ENCODE assay signal across 8 cellular contexts in genomic region chr2:240983361-240983995, GRCh38. TPM values are rescaled to one million over a fixed set of nuclear protein-coding genes. Genes with fewer than 3 reads are reported as not detected.
DNase-seq lines count a peak whose midpoint lies in the region; ATAC-seq, FAIRE-seq and TF ChIP-seq lines count a peak whose summit lies in the region.

No MANE protein-coding gene starts in this region.

- in situ Hi-C loops in brain microvascular endothelial cell (cut with HindIII; ENCODE audit: low pct_ligation_motif_present, low sequenced_read_pairs): no loop called here
- in situ Hi-C loops in HepG2 (cut with HindIII; ENCODE audit: extremely low pct_ligation_motif_present, low pct_unique_long_range_greater_than_20kb): no loop called here

- H3K9me2 ChIP-seq in OCI-LY1 (ENCODE audit: low read depth, low read length): no peaks in the 10 kb centered on the region

- no TSS peak for BruUV-seq in HepG2 (replicated peaks; lab: Mats Ljungman, UMichigan)

- FAIRE-seq in HepG2 (lab: Jason Lieb, UNC): no peak

- TF ChIP-seq EP300 in HepG2 (IDR thresholded peaks at IDR 0.05; ENCODE audit: low read depth in 2 of 2, low read length in 2 of 2) (no peak), HepG2 (CRISPR knock-in tag; IDR thresholded peaks at IDR 0.05; ENCODE audit: borderline replicate concordance) (no peak)

- DNase-seq in activated CD4-positive, alpha-beta T cell treated with anti-CD3 and anti-CD28 coated beads for 36 hours: peak; percentile 63
- DNase-seq in activated CD4-positive, alpha-beta T cell treated with anti-CD3 and anti-CD28 coated beads, Interleukin-2, amount 50 U/mL, for 4 hours: no peak
- DNase-seq in brain microvascular endothelial cell (no peak), HepG2 (ENCODE audit: low spot score) (no peak), upper lobe of right lung (peak; percentile 81), amniotic stem cell (lab: John Stamatoyannopoulos, UW) (no peak), coronary artery (ENCODE audit: low spot score) (no peak)

- no peaks in the 10 kb centered on the region for H3K4me1 Mint-ChIP-seq in activated CD4-positive, alpha-beta T cell treated with anti-CD3 and anti-CD28 coated beads for 36 hours

- no peak overlapping the region for H3K27ac ChIP-seq in OCI-LY1 (ENCODE audit: low read depth, low read length, poor library complexity, severe bottlenecking)
- no peak overlapping the region for H3K27ac ChIP-seq in brain microvascular endothelial cell
- H3K27ac ChIP-seq in HepG2 (ENCODE audit: extremely low read length, insufficient read depth, low read length): no peak overlapping the region
- no peak overlapping the region for H3K27ac ChIP-seq in upper lobe of right lung
- H3K27ac ChIP-seq in coronary artery: no peak overlapping the region

- POLR2A ChIA-PET in activated CD4-positive, alpha-beta T cell treated with anti-CD3 and anti-CD28 coated beads for 36 hours (lab: Charles Lee): no interaction called here
- POLR2A ChIA-PET in HepG2 (lab: Yijun Ruan, JAX): interaction anchor here (1.0 kb wide), 2 partner anchors 16 to 17 kb away, joined by 3 to 5 read pairs; no protein-coding TSS in a partner anchor

- no peaks in the 10 kb centered on the region for H3K36me3 Mint-ChIP-seq in activated CD4-positive, alpha-beta T cell treated with anti-CD3 and anti-CD28 coated beads for 36 hours (ENCODE audit: low read depth)

- H4K20me1 ChIP-seq in OCI-LY1 (ENCODE audit: insufficient read depth, low read length): no peaks in the 10 kb centered on the region
- H4K20me1 ChIP-seq in HepG2 (ENCODE audit: insufficient read depth, low read length): no peaks in the 10 kb centered on the region

- TF ChIP-seq CTCF in OCI-LY1 (IDR thresholded peaks at IDR 0.05; ENCODE audit: low read length): peak; percentile 51
- peak; percentile 46 for TF ChIP-seq CTCF in brain microvascular endothelial cell (IDR thresholded peaks at IDR 0.05; ENCODE audit: low read depth, low read length, missing control alignments)
- no peak for TF ChIP-seq CTCF in HepG2 (CRISPR knock-in tag; IDR thresholded peaks at IDR 0.05)
- peak; percentile 60 for TF ChIP-seq CTCF in upper lobe of right lung (IDR thresholded peaks at IDR 0.05)
- no peak for TF ChIP-seq CTCF in coronary artery (IDR thresholded peaks at IDR 0.05)

- H3K9me3 ChIP-seq in OCI-LY1 (ENCODE audit: low read length) (no peaks in the 10 kb centered on the region), HepG2 (ENCODE audit: low read length) (no peaks in the 10 kb centered on the region), upper lobe of right lung (no peaks in the 10 kb centered on the region)

- H3K79me2 ChIP-seq in OCI-LY1 (ENCODE audit: insufficient read depth, low read length) (no peaks in the 10 kb centered on the region), HepG2 (ENCODE audit: insufficient read depth, low read length) (no peaks in the 10 kb centered on the region)

- no peak overlapping the region for H3K27ac Mint-ChIP-seq in activated CD4-positive, alpha-beta T cell treated with anti-CD3 and anti-CD28 coated beads for 36 hours

- no peak for TF ChIP-seq POLR2A in HepG2 (IDR thresholded peaks at IDR 0.05; ENCODE audit: insufficient read depth in 1 of 2, low read depth in 2 of 2, low read length in 2 of 2)

- H3F3A ChIP-seq in OCI-LY1 (ENCODE audit: insufficient read depth, low read length): no peaks in the 10 kb centered on the region

- WGBS in HepG2 (ENCODE audit: low lambda C conversion rate): 82% methylated on average over 44 of the region's 45 CpGs

- peaks cover 5% of the 10 kb centered on the region for H3K4me1 ChIP-seq in OCI-LY1 (ENCODE audit: insufficient read depth, low read length, severe bottlenecking)
- peaks cover 34% of the 10 kb centered on the region for H3K4me1 ChIP-seq in HepG2 (ENCODE audit: insufficient read depth, low read length)
- peaks cover 23% of the 10 kb centered on the region for H3K4me1 ChIP-seq in upper lobe of right lung

- peak; percentile 80 for ATAC-seq in activated CD4-positive, alpha-beta T cell treated with anti-CD3 and anti-CD28 coated beads for 36 hours
- ATAC-seq in HepG2 (no peak), upper lobe of right lung (peak; percentile 84)

- no peak overlapping the region for H3K9ac ChIP-seq in OCI-LY1 (ENCODE audit: low read length)
- H3K9ac ChIP-seq in HepG2 (ENCODE audit: insufficient read depth, low read depth, low read length): no peak overlapping the region

- H3K36me3 ChIP-seq in OCI-LY1 (ENCODE audit: insufficient read depth, low read length): no peaks in the 10 kb centered on the region
- no peaks in the 10 kb centered on the region for H3K36me3 ChIP-seq in brain microvascular endothelial cell (replicated peaks)
- no peaks in the 10 kb centered on the region for H3K36me3 ChIP-seq in HepG2 (replicated peaks in 1 of 2; ENCODE audit: control insufficient read depth in 1 of 2, insufficient read depth in 2 of 2, low read length in 2 of 2)
- no peaks in the 10 kb centered on the region for H3K36me3 ChIP-seq in upper lobe of right lung

- H3K27me3 Mint-ChIP-seq in activated CD4-positive, alpha-beta T cell treated with anti-CD3 and anti-CD28 coated beads for 36 hours: peaks cover 4% of the 10 kb centered on the region

- H3K4me3 ChIP-seq in OCI-LY1 (ENCODE audit: low read depth, low read length, poor library complexity, severe bottlenecking): no peak overlapping the region
- no peak overlapping the region for H3K4me3 ChIP-seq in brain microvascular endothelial cell (ENCODE audit: low read depth, low read length)
- H3K4me3 ChIP-seq in HepG2 (replicated peaks in 1 of 3; ENCODE audit: insufficient read depth in 1 of 3, low read depth in 2 of 3, low read length in 3 of 3): no peak overlapping the region
- H3K4me3 ChIP-seq in upper lobe of right lung: no peak overlapping the region
- H3K4me3 ChIP-seq in coronary artery: no peak overlapping the region

- H3K27me3 ChIP-seq in OCI-LY1 (ENCODE audit: insufficient read depth, low read length): no peaks in the 10 kb centered on the region
- H3K27me3 ChIP-seq in brain microvascular endothelial cell (replicated peaks): peaks cover 10% of the 10 kb centered on the region
- H3K27me3 ChIP-seq in HepG2 (ENCODE audit: control insufficient read depth in 1 of 2, insufficient read depth in 2 of 2, low read length in 2 of 2): peaks cover 8 to 32% of the 10 kb centered on the region in 2 experiments; a peak in 3 of 5 replicates
- H3K27me3 ChIP-seq in upper lobe of right lung: peaks cover 6% of the 10 kb centered on the region

- TF ChIP-seq RAD21 in HepG2 (CRISPR knock-in tag; IDR thresholded peaks at IDR 0.05): no peak

- no peak overlapping the region for H3K4me3 Mint-ChIP-seq in activated CD4-positive, alpha-beta T cell treated with anti-CD3 and anti-CD28 coated beads for 36 hours

- H2AFZ ChIP-seq in OCI-LY1 (ENCODE audit: low read length): no peak overlapping the region
- no peak overlapping the region for H2AFZ ChIP-seq in HepG2 (ENCODE audit: low read length)

- CTCF ChIA-PET in activated CD4-positive, alpha-beta T cell treated with anti-CD3 and anti-CD28 coated beads for 36 hours (lab: Charles Lee): interaction anchor here (0.5 to 1.2 kb wide), 5 partner anchors 13 to 916 kb away, joined by 3 to 4 read pairs (median 3); no protein-coding TSS in a partner anchor
- CTCF ChIA-PET in HepG2 (lab: Yijun Ruan, JAX; ENCODE audit: low intra/inter-chr PET ratio, low total read pairs): no interaction called here

- H3K9me3 Mint-ChIP-seq in activated CD4-positive, alpha-beta T cell treated with anti-CD3 and anti-CD28 coated beads for 36 hours (ENCODE audit: low read depth): no peaks in the 10 kb centered on the region

- intact Hi-C loops in activated CD4-positive, alpha-beta T cell treated with anti-CD3 and anti-CD28 coated beads for 36 hours (cut with DNase I, micrococcal nuclease): no loop called here
- intact Hi-C loops in HepG2 (cut with micrococcal nuclease; ENCODE audit: unreplicated experiment) (loop anchor here (10.0 kb wide), 1 partner anchor 1779 kb away; no protein-coding TSS in a partner anchor), upper lobe of right lung (cut with DNase I) (no loop called here)

- no peak overlapping the region for H3K4me2 ChIP-seq in OCI-LY1 (ENCODE audit: low read length)
- H3K4me2 ChIP-seq in HepG2 (ENCODE audit: low read depth, low read length): peak overlapping the region; percentile 19; the same call in 1 of the 2 replicates

TF ChIP-seq in HepG2, 621 proteins besides CTCF, POLR2A, EP300 and RAD21 (continues in another document):
- TF ChIP-seq ZNF224 (CRISPR knock-in tag; IDR thresholded peaks at IDR 0.05) (no peak), MED13 (CRISPR knock-in tag; IDR thresholded peaks at IDR 0.05) (no peak), PPARG (CRISPR knock-in tag; conservative IDR thresholded peaks at IDR 0.05) (no peak), HHEX (CRISPR knock-in tag; IDR thresholded peaks at IDR 0.05) (no peak)

RNA-seq across cellular contexts. Expression of gene SNED1, which starts 14.9 kb away (rescaled TPM):
- under 1 TPM; 0.69 to 0.78 TPM for total RNA-seq in activated CD4-positive, alpha-beta T cell treated with anti-CD3 and anti-CD28 coated beads for 36 hours
- 0.15 TPM in 1 of 2 replicates, not detected in the other for total RNA-seq in HepG2 (2016; rRNA removed; fragmentation: Illumina TruSeq; extraction: Trizol)
- 0.09 and 0.10 TPM in 2 replicates for total RNA-seq in HepG2 (2016; cell fraction: cytosol; rRNA removed; fragmentation: Illumina TruSeq; extraction: Trizol; ENCODE audit: low read depth)
- 0.03 and 0.26 TPM in 2 replicates for total RNA-seq in HepG2 (2016; cell fraction: insoluble cytoplasmic fraction; rRNA removed; fragmentation: Illumina TruSeq; extraction: Trizol)
- 0.10 and 0.12 TPM in 2 replicates for total RNA-seq in HepG2 (2016; cell fraction: membrane; rRNA removed; fragmentation: Illumina TruSeq; extraction: Trizol)
- total RNA-seq in HepG2 (2016; cell fraction: nucleus; rRNA removed; fragmentation: Illumina TruSeq; extraction: Trizol): 0.13 and 0.62 TPM in 2 replicates
- polyA plus RNA-seq in HepG2 (2011; rRNA removed): 0.35 and 0.65 TPM in 2 replicates
- polyA plus RNA-seq in HepG2 (2011; cell fraction: cytosol; rRNA removed): 0.06 and 0.32 TPM in 2 replicates
- 1.2 and 1.4 TPM in 2 replicates for polyA plus RNA-seq in HepG2 (2011; cell fraction: nucleus; rRNA removed)
- polyA plus RNA-seq in HepG2 (2012): 0.31 and 0.46 TPM in 2 replicates
- polyA plus RNA-seq in HepG2 (2016; cell fraction: cytosol; fragmentation: Illumina TruSeq; extraction: Trizol; ENCODE audit: low read depth): 0.03 and 0.10 TPM in 2 replicates
- polyA plus RNA-seq in HepG2 (2016; cell fraction: insoluble cytoplasmic fraction; fragmentation: Illumina TruSeq; extraction: Trizol; ENCODE audit: low read depth): 0.04 and 0.24 TPM in 2 replicates
- polyA plus RNA-seq in HepG2 (2016; cell fraction: membrane; fragmentation: Illumina TruSeq; extraction: Trizol; ENCODE audit: low read depth): 0.02 and 0.09 TPM in 2 replicates
- polyA plus RNA-seq in HepG2 (2016; cell fraction: nucleus; fragmentation: Illumina TruSeq; extraction: Trizol; ENCODE audit: insufficient read depth, low read depth): 0.19 and 1.7 TPM in 2 replicates
- polyA minus RNA-seq in HepG2 (2011; rRNA and poly(A)+ RNA removed; ENCODE audit: low replicate concordance): 0.96 and 3.2 TPM in 2 replicates
- polyA minus RNA-seq in HepG2 (2011; cell fraction: cytosol; rRNA and poly(A)+ RNA removed): 0.44 and 0.79 TPM in 2 replicates
- 0.52 and 0.99 TPM in 2 replicates for polyA minus RNA-seq in HepG2 (2011; cell fraction: nucleus; rRNA and poly(A)+ RNA removed)
- 38.4 TPM for total RNA-seq in upper lobe of right lung

Comparison
In these comparisons a context has a peak if more than half of its experiments do, and no peak if none do; other contexts are left out.
1. DNase-seq: peak in activated CD4-positive, alpha-beta T cell treated with anti-CD3 and anti-CD28 coated beads for 36 hours (single experiment) and upper lobe of right lung (single experiment); none in activated CD4-positive, alpha-beta T cell treated with anti-CD3 and anti-CD28 coated beads, Interleukin-2, amount 50 U/mL, for 4 hours (0 of 2), brain microvascular endothelial cell (single experiment), HepG2 (single experiment), amniotic stem cell (single experiment) and coronary artery (single experiment).
2. CTCF ChIP-seq: peak in OCI-LY1 (single experiment), brain microvascular endothelial cell (single experiment) and upper lobe of right lung (single experiment); none in HepG2 (single experiment) and coronary artery (single experiment).
3. RNA of gene SNED1, which starts 14.9 kb away (total RNA-seq): 38.4 TPM in upper lobe of right lung (single experiment); 0.69 to 0.78 TPM in activated CD4-positive, alpha-beta T cell treated with anti-CD3 and anti-CD28 coated beads for 36 hours and 0.03 to 0.62 TPM in HepG2; every median in the first group is over 10 times any median in the second.